Comparison of ENCODE assay signal across 8 cellular contexts in genomic region chr3:23685484-23686258, GRCh38.
A peak's percentile ranks its signal among the peaks of the same experiment; 100 is the strongest.
DNase-seq lines count a peak whose midpoint lies in the region; ATAC-seq, FAIRE-seq and TF ChIP-seq lines count a peak whose summit lies in the region.

No MANE protein-coding gene starts in this region.

- peak; percentile 97 for DNase-seq in DMS 273 (lab: John Stamatoyannopoulos, UW; ENCODE audit: unreplicated experiment)
- peak; percentile 100 for DNase-seq in LHCN-M2 (ENCODE audit: low read depth)
- peak; percentile 73 for DNase-seq in kidney
- peak; percentile 94 for DNase-seq in thoracic aorta (ENCODE audit: low spot score)
- no peak for DNase-seq in NCI-H146 (lab: John Stamatoyannopoulos, UW)
- no peak for DNase-seq in SKM-1 treated with dmso at 0.1 percent for 144 hours (lab: John Stamatoyannopoulos, UW; ENCODE audit: unreplicated experiment)

- no peak for FAIRE-seq in kidney (lab: Jason Lieb, UNC)

- no peaks in the 10 kb centered on the region for H3K4me1 ChIP-seq in kidney (ENCODE audit: control insufficient read depth in 1 of 2, insufficient read depth in 1 of 2, low read depth in 1 of 2, low read length in 2 of 2)
- peaks cover 6 to 16% of the 10 kb centered on the region in 2 donors for H3K4me1 ChIP-seq in thoracic aorta (ENCODE audit: control insufficient read depth in 1 of 2, low read depth in 2 of 2)

- peaks cover 18% of the 10 kb centered on the region for H3K4me1 Mint-ChIP-seq in brain

- no peak for TF ChIP-seq CTCF in brain (conservative IDR thresholded peaks at IDR 0.05)
- no peak for TF ChIP-seq CTCF in kidney (IDR thresholded peaks at IDR 0.05; ENCODE audit: borderline replicate concordance, extremely low read depth, insufficient read depth)
- TF ChIP-seq CTCF in thoracic aorta (IDR thresholded peaks at IDR 0.05): no peak

- H3K9me3 Mint-ChIP-seq in brain: peaks cover 9 to 28% (median 17%) of the 10 kb centered on the region in 5 experiments

- ATAC-seq in thoracic aorta (ENCODE audit: insufficient number of reproducible peaks, low FRiP score, low read depth): peak; percentile 96
- ATAC-seq in HG02870 (IDR thresholded peaks at IDR 0.05; ENCODE audit: unreplicated experiment): no peak

- no peak overlapping the region for H3K9ac ChIP-seq in kidney (ENCODE audit: low read length in 2 of 2)

- peaks cover 0 to 10% of the 10 kb centered on the region in 2 donors for H3K9me3 ChIP-seq in kidney (ENCODE audit: control insufficient read depth in 1 of 2, low read length in 2 of 2)
- H3K9me3 ChIP-seq in thoracic aorta: no peaks in the 10 kb centered on the region

- H3K27me3 ChIP-seq in thoracic aorta (replicated peaks; ENCODE audit: insufficient read depth): no peaks in the 10 kb centered on the region

- H3K36me3 ChIP-seq in kidney (ENCODE audit: control insufficient read depth in 1 of 2, insufficient read depth in 2 of 2, low read length in 2 of 2): no peaks in the 10 kb centered on the region
- H3K36me3 ChIP-seq in thoracic aorta: no peaks in the 10 kb centered on the region

- peak overlapping the region in 1 of 5 experiments; percentile 23 for H3K4me3 Mint-ChIP-seq in brain

- H3K27ac ChIP-seq in kidney (ENCODE audit: low read depth in 2 of 2, low read length in 2 of 2) (no peak overlapping the region), thoracic aorta (no peak overlapping the region)

- H3K4me3 ChIP-seq in kidney (ENCODE audit: low read length in 2 of 2) (no peak overlapping the region), thoracic aorta (no peak overlapping the region)

- peaks cover 16% of the 10 kb centered on the region for H3K27me3 Mint-ChIP-seq in brain

- peaks cover 7% of the 10 kb centered on the region for H3K36me3 Mint-ChIP-seq in brain

- intact Hi-C loops in kidney (cut with DNase I): no loop called here

- peak overlapping the region in 3 of 5 experiments; percentile 82 to 92 (median 86) for H3K27ac Mint-ChIP-seq in brain

Comparison
In these comparisons a context has a peak if more than half of its experiments do, and no peak if none do; other contexts are left out.
1. DNase-seq: peak in DMS 273 (single experiment), LHCN-M2 (single experiment), kidney (single experiment) and thoracic aorta (single experiment); none in NCI-H146 (single experiment) and SKM-1 treated with dmso at 0.1 percent for 144 hours (single experiment).